In the genomic region with DNA sequence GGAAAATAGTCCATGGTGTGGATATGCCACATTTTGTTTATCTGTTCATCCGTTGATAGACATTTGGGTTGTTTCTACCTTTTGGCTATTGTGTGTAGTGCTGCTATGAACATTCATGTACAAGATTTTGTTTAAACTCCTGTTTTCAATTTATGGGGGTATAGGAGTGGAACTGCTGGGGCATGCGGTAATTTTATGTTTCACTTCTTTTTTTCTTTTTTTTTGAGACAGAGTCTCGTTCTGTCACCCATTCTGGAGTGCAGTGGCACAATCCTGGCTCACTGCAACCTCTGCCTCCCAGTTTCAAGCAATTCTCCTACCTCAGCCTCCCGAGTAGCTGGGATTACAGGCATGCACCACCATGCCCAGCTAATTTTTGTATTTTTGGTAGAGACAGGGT, we compare ENCODE assay signal across 2 cellular contexts. TPM values are rescaled to one million over a fixed set of nuclear protein-coding genes. Genes with fewer than 3 reads are reported as not detected.
"Had no signal": no experiment of that assay in that cellular context is flagged by ENCODE, and none has a peak within 500 bp of the region (broad histone marks: within the 10 kb centered on the region; RNA-seq: fewer than 3 reads in every experiment).

No MANE protein-coding gene starts in this region.

RNA-seq across cellular contexts. Expression of gene GPNMB, which starts 22.2 kb away (rescaled TPM):
- polyA plus RNA-seq: immature natural killer cell; naive thymus-derived CD8-positive, alpha-beta T cell had no signal
